Comparison of ENCODE assay signal across 10 cellular contexts in genomic region chr19:43664008-43664407, GRCh38. TPM values are rescaled to one million over a fixed set of nuclear protein-coding genes. Genes with fewer than 3 reads are reported as not detected.
DNase-seq lines count a peak whose midpoint lies in the region; ATAC-seq, FAIRE-seq and TF ChIP-seq lines count a peak whose summit lies in the region.
"Had no signal": no experiment of that assay in that cellular context is flagged by ENCODE, and none has a peak within 500 bp of the region (broad histone marks: within the 10 kb centered on the region; RNA-seq: fewer than 3 reads in every experiment).

No MANE protein-coding gene starts in this region.

- H3K4me3 ChIP-seq in NB4 (ENCODE audit: low read depth, low read length), result no peak overlapping the region
- H3K4me3 ChIP-seq in pancreas, result no peak overlapping the region
- H3K4me3 ChIP-seq: A549, esophagus squamous epithelium had no signal

- peaks cover 6% of the 10 kb centered on the region for H3K9me3 Mint-ChIP-seq in activated CD4-positive, alpha-beta T cell treated with anti-CD3 and anti-CD28 coated beads, Interleukin-2, amount 10 ng/mL, durations not matched to agents 24 days and 14 days
- H3K9me3 Mint-ChIP-seq in activated T-cell treated with anti-CD3 and anti-CD28 coated beads, Interleukin-2, amount 50 U/mL, for 4 hours, result peaks cover 6% of the 10 kb centered on the region
- H3K9me3 Mint-ChIP-seq in naive B cell (peaks cover 0 to 7% (median under 1%) of the 10 kb centered on the region in 7 donors), type B pancreatic cell (no peaks in the 10 kb centered on the region)

- no peaks in the 10 kb centered on the region for H3K9me3 ChIP-seq in pancreas
- H3K9me3 ChIP-seq: A549, esophagus squamous epithelium had no signal

- intact Hi-C loops in activated CD4-positive, alpha-beta T cell treated with anti-CD3 and anti-CD28 coated beads, Interleukin-2, amount 10 ng/mL, durations not matched to agents 24 days and 14 days (cut with micrococcal nuclease), result no loop called here
- intact Hi-C loops in pancreas (cut with DNase I), result loop anchor here in 1 of 3 donors (5.0 kb wide), 1 partner anchor 112 kb away; no protein-coding TSS in a partner anchor

- H3K27ac ChIP-seq in pancreas, result peak overlapping the region in 1 of 4 donors; percentile 22
- H3K27ac ChIP-seq: A549, esophagus squamous epithelium had no signal

- H3K27me3 ChIP-seq in pancreas, result no peaks in the 10 kb centered on the region
- H3K27me3 ChIP-seq: esophagus squamous epithelium had no signal

- 67 to 68% methylated on average over 8 of the region's 8 CpGs for WGBS in pancreas, 2 donors

- no peaks in the 10 kb centered on the region for H3K4me1 ChIP-seq in pancreas

- peaks cover 32% of the 10 kb centered on the region for H3K4me1 Mint-ChIP-seq in activated CD4-positive, alpha-beta T cell treated with anti-CD3 and anti-CD28 coated beads, Interleukin-2, amount 10 ng/mL, durations not matched to agents 24 days and 14 days
- peaks cover 35% of the 10 kb centered on the region for H3K4me1 Mint-ChIP-seq in activated T-cell treated with anti-CD3 and anti-CD28 coated beads, Interleukin-2, amount 50 U/mL, for 4 hours (ENCODE audit: low read depth)
- H3K4me1 Mint-ChIP-seq in naive B cell (peaks cover 25 to 40% (median 28%) of the 10 kb centered on the region in 3 donors), type B pancreatic cell (ENCODE audit: unreplicated experiment) (peaks cover 17% of the 10 kb centered on the region)

- TF ChIP-seq CTCF in NB4 (IDR thresholded peaks at IDR 0.05; ENCODE audit: low read depth, low read length) (no peak), pancreas (IDR thresholded peaks at IDR 0.05) (no peak), type B pancreatic cell (conservative IDR thresholded peaks at IDR 0.05) (no peak)

- peak overlapping the region; percentile 58 for H3K4me3 Mint-ChIP-seq in activated CD4-positive, alpha-beta T cell treated with anti-CD3 and anti-CD28 coated beads, Interleukin-2, amount 10 ng/mL, durations not matched to agents 24 days and 14 days
- H3K4me3 Mint-ChIP-seq in activated T-cell treated with anti-CD3 and anti-CD28 coated beads, Interleukin-2, amount 50 U/mL, for 4 hours, result peak overlapping the region; percentile 5
- H3K4me3 Mint-ChIP-seq in naive B cell (peak overlapping the region in 4 of 8 donors; percentile 7 to 71 (median 26)), type B pancreatic cell (no peak overlapping the region)

- no peak for FAIRE-seq in pancreas (lab: Jason Lieb, UNC)
- FAIRE-seq: A549 had no signal

- H3K27ac Mint-ChIP-seq in activated CD4-positive, alpha-beta T cell treated with anti-CD3 and anti-CD28 coated beads, Interleukin-2, amount 10 ng/mL, durations not matched to agents 24 days and 14 days, result peak overlapping the region; percentile 77
- H3K27ac Mint-ChIP-seq in naive B cell, result peak overlapping the region in 3 of 6 donors; percentile 22 to 62 (median 37)
- H3K27ac Mint-ChIP-seq in type B pancreatic cell, result no peak overlapping the region

- peaks cover 57% of the 10 kb centered on the region for H3K36me3 Mint-ChIP-seq in activated CD4-positive, alpha-beta T cell treated with anti-CD3 and anti-CD28 coated beads, Interleukin-2, amount 10 ng/mL, durations not matched to agents 24 days and 14 days (ENCODE audit: low read depth)
- H3K36me3 Mint-ChIP-seq in activated T-cell treated with anti-CD3 and anti-CD28 coated beads, Interleukin-2, amount 50 U/mL, for 4 hours (ENCODE audit: insufficient read depth), result peaks cover 17% of the 10 kb centered on the region
- H3K36me3 Mint-ChIP-seq in naive B cell (peaks cover 0 to 6% of the 10 kb centered on the region in 2 donors), type B pancreatic cell (peaks cover 54% of the 10 kb centered on the region)

- peak; percentile 84 for DNase-seq in activated CD4-positive, alpha-beta T cell treated with anti-CD3 and anti-CD28 coated beads, Interleukin-2, amount 10 ng/mL, durations not matched to agents 24 days and 14 days
- DNase-seq in activated CD4-positive, alpha-beta T cell treated with anti-CD3 and anti-CD28 coated beads for 1 hour, result no peak
- DNase-seq in NB4 (ENCODE audit: low read depth) (peak; percentile 40), naive B cell (peak; percentile 28), pancreas (no peak), type B pancreatic cell (ENCODE audit: extremely low spot score, unreplicated experiment) (no peak)
- no peak for DNase-seq in activated T-cell treated with anti-CD3 and anti-CD28 coated beads, Interleukin-2, amount 50 U/mL, for 4 hours
- DNase-seq: esophagus squamous epithelium had no signal

- ATAC-seq in activated T-cell treated with anti-CD3 and anti-CD28 coated beads, Interleukin-2, amount 50 U/mL, for 4 hours, result no peak
- ATAC-seq in naive B cell (ENCODE audit: low read depth in 2 of 2), result peak; percentile 12 to 33
- no peak for ATAC-seq in pancreas
- no peak for ATAC-seq in HG03439 (IDR thresholded peaks at IDR 0.05; ENCODE audit: unreplicated experiment)
- ATAC-seq: A549 had no signal

- H3K27me3 Mint-ChIP-seq in activated CD4-positive, alpha-beta T cell treated with anti-CD3 and anti-CD28 coated beads, Interleukin-2, amount 10 ng/mL, durations not matched to agents 24 days and 14 days, result no peaks in the 10 kb centered on the region
- H3K27me3 Mint-ChIP-seq in activated T-cell treated with anti-CD3 and anti-CD28 coated beads, Interleukin-2, amount 50 U/mL, for 4 hours (ENCODE audit: low read depth), result no peaks in the 10 kb centered on the region
- H3K27me3 Mint-ChIP-seq in naive B cell, result peaks cover 0 to 29% (median 12%) of the 10 kb centered on the region in 3 donors
- H3K27me3 Mint-ChIP-seq in type B pancreatic cell, result peaks cover 11% of the 10 kb centered on the region

- no peak for TF ChIP-seq POLR2A in NB4 (IDR thresholded peaks at IDR 0.05; ENCODE audit: extremely low read depth, insufficient read length)

- H3K36me3 ChIP-seq in pancreas, result no peaks in the 10 kb centered on the region

RNA-seq across cellular contexts. Expression of gene PLAUR, which starts 6.0 kb away (rescaled TPM):
- total RNA-seq in activated CD4-positive, alpha-beta T cell treated with anti-CD3 and anti-CD28 coated beads, Interleukin-2, amount 10 ng/mL, durations not matched to agents 24 days and 14 days, result 13.8 and 14.9 TPM in 2 replicates
- total RNA-seq in activated T-cell treated with anti-CD3 and anti-CD28 coated beads, Interleukin-2, amount 50 U/mL, for 4 hours, result 1 to 10 TPM; 3.3 to 5.2 (median 4.7) TPM
- polyA plus RNA-seq in naive B cell (ENCODE audit: low read depth in 6 of 6) (1 to 10 TPM in 1 of 6 donors, under 1 TPM in 4, not detected in 1; 0.37 to 1.1 (median 0.84) TPM), pancreas (1 to 10 TPM; 4.4 to 5.1 TPM)
- total RNA-seq in pancreas (10 to 100 TPM in 2 of 6 donors, 1 to 10 TPM in 4; 1.6 to 24.5 (median 3.1) TPM), type B pancreatic cell (ENCODE audit: low replicate concordance) (18.7 and 32.1 TPM in 2 replicates)

RNA-seq across cellular contexts. Expression of gene CADM4, which starts 24.4 kb away (rescaled TPM):
- total RNA-seq in activated CD4-positive, alpha-beta T cell treated with anti-CD3 and anti-CD28 coated beads, Interleukin-2, amount 10 ng/mL, durations not matched to agents 24 days and 14 days, result 0.28 and 0.44 TPM in 2 replicates
- total RNA-seq in activated T-cell treated with anti-CD3 and anti-CD28 coated beads, Interleukin-2, amount 50 U/mL, for 4 hours, result under 1 TPM; 0.40 to 0.63 (median 0.42) TPM
- under 1 TPM in 4 of 6 donors, not detected in 2; 0.12 to 0.22 (median 0.19) TPM for polyA plus RNA-seq in naive B cell (ENCODE audit: low read depth in 6 of 6)
- 10 to 100 TPM in 2 of 6 donors, 1 to 10 TPM in 4; 5.9 to 11.3 (median 7.5) TPM for total RNA-seq in pancreas
- polyA plus RNA-seq in pancreas, result 10 to 100 TPM in 1 of 2 donors, 1 to 10 TPM in 1; 9.8 to 10.5 TPM
- total RNA-seq in type B pancreatic cell (ENCODE audit: low replicate concordance), result 28.2 and 37.9 TPM in 2 replicates

RNA-seq across cellular contexts. Expression of gene ZNF428, which starts 44.6 kb away (rescaled TPM):
- total RNA-seq in activated CD4-positive, alpha-beta T cell treated with anti-CD3 and anti-CD28 coated beads, Interleukin-2, amount 10 ng/mL, durations not matched to agents 24 days and 14 days, result 18.1 and 19.4 TPM in 2 replicates
- total RNA-seq in activated T-cell treated with anti-CD3 and anti-CD28 coated beads, Interleukin-2, amount 50 U/mL, for 4 hours, result 10 to 100 TPM; 20.6 to 27.6 (median 25.5) TPM
- 10 to 100 TPM in 4 of 6 donors, 1 to 10 TPM in 2; 8.2 to 18.4 (median 11.1) TPM for polyA plus RNA-seq in naive B cell (ENCODE audit: low read depth in 6 of 6)
- total RNA-seq in pancreas, result 10 to 100 TPM; 12.0 to 23.7 (median 17.4) TPM
- 10 to 100 TPM; 35.9 to 55.0 TPM for polyA plus RNA-seq in pancreas
- total RNA-seq in type B pancreatic cell (ENCODE audit: low replicate concordance), result 31.4 and 76.9 TPM in 2 replicates

RNA-seq across cellular contexts. Expression of gene IRGC, which starts 51.9 kb away (rescaled TPM):
- not detected in 2 replicates for total RNA-seq in activated CD4-positive, alpha-beta T cell treated with anti-CD3 and anti-CD28 coated beads, Interleukin-2, amount 10 ng/mL, durations not matched to agents 24 days and 14 days
- not detected for total RNA-seq in activated T-cell treated with anti-CD3 and anti-CD28 coated beads, Interleukin-2, amount 50 U/mL, for 4 hours
- polyA plus RNA-seq in naive B cell (ENCODE audit: low read depth in 6 of 6) (not detected), pancreas (not detected)
- total RNA-seq in pancreas (not detected), type B pancreatic cell (ENCODE audit: low replicate concordance) (not detected in 2 replicates)
- total RNA-seq: esophagus squamous epithelium had no signal
- polyA plus RNA-seq: A549 had no signal

RNA-seq across cellular contexts. Expression of gene SRRM5, which starts 52.1 kb away (rescaled TPM):
- total RNA-seq in activated CD4-positive, alpha-beta T cell treated with anti-CD3 and anti-CD28 coated beads, Interleukin-2, amount 10 ng/mL, durations not matched to agents 24 days and 14 days, result 0.19 and 0.37 TPM in 2 replicates
- total RNA-seq in activated T-cell treated with anti-CD3 and anti-CD28 coated beads, Interleukin-2, amount 50 U/mL, for 4 hours, result under 1 TPM; 0.25 to 0.87 (median 0.30) TPM
- under 1 TPM in 3 of 6 donors, not detected in 3; 0.24 to 0.73 (median 0.25) TPM for polyA plus RNA-seq in naive B cell (ENCODE audit: low read depth in 6 of 6)
- under 1 TPM in 4 of 6 donors, not detected in 2; 0.06 to 0.28 (median 0.22) TPM for total RNA-seq in pancreas
- polyA plus RNA-seq in pancreas, result 1 to 10 TPM in 1 of 2 donors, under 1 TPM in 1; 0.87 to 1.3 TPM
- total RNA-seq in type B pancreatic cell (ENCODE audit: low replicate concordance), result 0.56 and 0.69 TPM in 2 replicates

Comparison
In these comparisons a context has a peak if more than half of its experiments do, and no peak if none do; other contexts are left out.
1. DNase-seq: peak in activated CD4-positive, alpha-beta T cell treated with anti-CD3 and anti-CD28 coated beads, Interleukin-2, amount 10 ng/mL, durations not matched to agents 24 days and 14 days (single experiment), NB4 (single experiment) and naive B cell (single experiment); none in activated CD4-positive, alpha-beta T cell treated with anti-CD3 and anti-CD28 coated beads for 1 hour (single experiment), activated T-cell treated with anti-CD3 and anti-CD28 coated beads, Interleukin-2, amount 50 U/mL, for 4 hours (single experiment), pancreas (0 of 6) and type B pancreatic cell (single experiment).
2. ATAC-seq: peak in naive B cell (2 of 2); none in activated T-cell treated with anti-CD3 and anti-CD28 coated beads, Interleukin-2, amount 50 U/mL, for 4 hours (0 of 2), pancreas (0 of 4) and HG03439 (single experiment).